Comparison of ENCODE assay signal across 26 cellular contexts in the genomic region with DNA sequence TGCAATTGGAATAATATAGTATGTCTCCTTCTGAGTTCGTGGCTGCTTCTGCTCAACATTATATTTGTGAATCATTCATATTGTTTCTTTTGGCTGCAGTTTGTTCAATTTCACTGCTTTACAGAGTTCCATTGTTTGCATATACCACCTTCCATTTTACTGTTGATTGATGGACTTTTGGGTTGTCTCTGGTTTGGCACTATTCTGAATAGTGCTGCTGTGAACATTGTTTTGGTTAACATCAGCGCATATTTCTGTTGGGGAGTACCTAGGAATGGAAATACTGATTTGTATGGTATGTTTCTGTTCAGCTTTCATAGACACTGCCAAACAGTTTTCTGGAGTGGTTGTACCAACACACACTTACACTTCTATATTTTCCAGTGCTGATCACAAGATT.
"Had no signal": no experiment of that assay in that cellular context is flagged by ENCODE, and none has a peak within 500 bp of the region (broad histone marks: within the 10 kb centered on the region; RNA-seq: fewer than 3 reads in every experiment).

No MANE protein-coding gene starts in this region.

- H3K9ac ChIP-seq: neural progenitor cell had no signal

- H3K4me2 ChIP-seq: neural progenitor cell had no signal

- H2AFZ ChIP-seq: neural progenitor cell had no signal

- H3K4me3 ChIP-seq: left ventricle myocardium inferior, lung, neural progenitor cell, ovary, prostate gland, skin epidermis, suprapubic skin, thoracic aorta, tibial nerve, uterus had no signal

- ATAC-seq: natural killer cell; right cardiac atrium; sciatic nerve; stimulated activated effector memory CD8-positive, alpha-beta T cell treated with anti-CD3 and anti-CD28 coated beads, Interleukin-12 subunit alpha, Interleukin-12 subunit beta, amount 100 ng/mL, for 72 hours had no signal

- H3K36me3 ChIP-seq: left ventricle myocardium inferior, neural progenitor cell, neutrophil, ovary, prostate gland, suprapubic skin, thoracic aorta, tibial nerve, uterus had no signal

- H3K27me3 ChIP-seq: neural progenitor cell, neutrophil, ovary, suprapubic skin, tibial nerve, uterus had no signal

- H3K27ac ChIP-seq: left ventricle myocardium inferior, neural progenitor cell, neutrophil, ovary, prostate gland, skin epidermis, suprapubic skin, tibial nerve, uterus had no signal

- H3K4me1 ChIP-seq: left ventricle myocardium inferior, neural progenitor cell, prostate gland, uterus had no signal

- DNase-seq: islet precursor cell; left ventricle myocardium inferior; mesendoderm; naive B cell; natural killer cell; nephron progenitor cell; occipital lobe; ovary; retina; right cardiac atrium; stimulated activated CD4-positive, alpha-beta T cell treated with anti-CD3 and anti-CD28 coated beads, Interleukin-12 subunit alpha, Interleukin-12 subunit beta, amount 100 ng/mL, for 4 hours; stimulated activated CD4-positive, alpha-beta T cell treated with anti-CD3 and anti-CD28 coated beads, Interleukin-15, amount 100 ng/mL, for 24 hours; stimulated activated CD4-positive, alpha-beta T cell treated with anti-CD3 and anti-CD28 coated beads, Interleukin-2, amount 100 ng/mL, for 24 hours; stimulated activated CD4-positive, alpha-beta T cell treated with anti-CD3 and anti-CD28 coated beads, Interleukin-4, amount 100 ng/mL, for 1 hour; stimulated activated naive CD4-positive, alpha-beta T cell; uterus had no signal

- H3K9me3 ChIP-seq: neutrophil, ovary, prostate gland, suprapubic skin, thoracic aorta, uterus had no signal
